ENCODE assay signal across 1 cellular context in genomic region chr22:36028646-36029405, GRCh38.
A peak's percentile ranks its signal among the peaks of the same experiment; 100 is the strongest.
TF ChIP-seq lines count a peak whose summit lies in the region.

Gene RBFOX2, minus strand, starts transcription at chr22:36028824. Its CDS starts 399 bp downstream, at chr22:36028425.

TF ChIP-seq in HEK293, 187 proteins besides CTCF, POLR2A, EP300 and RAD21 (continued from another document):
- TF ChIP-seq ZBTB17 (tag by site-specific recombination; IDR thresholded peaks at IDR 0.05): peak; percentile 62; the same call in 1 of the 2 replicates
- peak; percentile 34; the same call in 1 of the 2 replicates for TF ChIP-seq KLF17 (tag by site-specific recombination; IDR thresholded peaks at IDR 0.05)
- no peak for TF ChIP-seq ZNF596 (tag by site-specific recombination; IDR thresholded peaks at IDR 0.05)
- peak; percentile 20; the same call in 1 of the 2 replicates for TF ChIP-seq ZNF660 (tag by site-specific recombination; IDR thresholded peaks at IDR 0.05)
- no peak for TF ChIP-seq SETDB1 (IDR thresholded peaks at IDR 0.05; ENCODE audit: insufficient read length, low read length)
- peak; percentile 99 for TF ChIP-seq IKZF3 (tag by site-specific recombination; IDR thresholded peaks at IDR 0.05)
- TF ChIP-seq RBAK (tag by site-specific recombination; IDR thresholded peaks at IDR 0.05): no peak
- TF ChIP-seq ZNF654 (tag by site-specific recombination; IDR thresholded peaks at IDR 0.05; ENCODE audit: low read depth): no peak
- no peak for TF ChIP-seq ZNF837 (tag by site-specific recombination; IDR thresholded peaks at IDR 0.05)
- TF ChIP-seq KLF1 (tag by site-specific recombination; IDR thresholded peaks at IDR 0.05): peak; percentile 29; the same call in 1 of the 2 replicates
- TF ChIP-seq ZNF670 (tag by site-specific recombination; IDR thresholded peaks at IDR 0.05; ENCODE audit: low read depth): no peak
- no peak for TF ChIP-seq ZNF404 (tag by site-specific recombination; IDR thresholded peaks at IDR 0.05)
- peak; percentile 67 for TF ChIP-seq GLIS1 (tag by site-specific recombination; IDR thresholded peaks at IDR 0.05)
- no peak for TF ChIP-seq SP7 (tag by site-specific recombination; IDR thresholded peaks at IDR 0.05)
- TF ChIP-seq HOXC10 (CRISPR knock-in tag; IDR thresholded peaks at IDR 0.05): no peak
- no peak for TF ChIP-seq ZNF521 (tag by site-specific recombination; IDR thresholded peaks at IDR 0.05)
- TF ChIP-seq PRDM10 (tag by site-specific recombination; IDR thresholded peaks at IDR 0.05): peak; percentile 88
- no peak for TF ChIP-seq ZNF10 (tag by site-specific recombination; IDR thresholded peaks at IDR 0.05)
- peak; percentile 60 for TF ChIP-seq PBX3 (CRISPR knock-in tag; IDR thresholded peaks at IDR 0.05)
- TF ChIP-seq ZNF18 (tag by site-specific recombination; IDR thresholded peaks at IDR 0.05): no peak
- TF ChIP-seq ZNF585B (tag by site-specific recombination; IDR thresholded peaks at IDR 0.05): no peak
- TF ChIP-seq ZNF626 (tag by site-specific recombination; IDR thresholded peaks at IDR 0.05): no peak
- no peak for TF ChIP-seq ZNF24 (tag by site-specific recombination; IDR thresholded peaks at IDR 0.05)
- peak; percentile 63 for TF ChIP-seq KLF8 (tag by site-specific recombination; IDR thresholded peaks at IDR 0.05)
- no peak for TF ChIP-seq ZNF610 (tag by site-specific recombination; IDR thresholded peaks at IDR 0.05; ENCODE audit: borderline replicate concordance)
- TF ChIP-seq ZNF335 (tag by site-specific recombination; conservative IDR thresholded peaks at IDR 0.05): no peak; the same call in 1 of the 2 replicates
- no peak for TF ChIP-seq YY1 (tag by site-specific recombination; IDR thresholded peaks at IDR 0.05)
- no peak for TF ChIP-seq ZNF394 (tag by site-specific recombination; IDR thresholded peaks at IDR 0.05; ENCODE audit: borderline replicate concordance)
- TF ChIP-seq, protein P1, sequence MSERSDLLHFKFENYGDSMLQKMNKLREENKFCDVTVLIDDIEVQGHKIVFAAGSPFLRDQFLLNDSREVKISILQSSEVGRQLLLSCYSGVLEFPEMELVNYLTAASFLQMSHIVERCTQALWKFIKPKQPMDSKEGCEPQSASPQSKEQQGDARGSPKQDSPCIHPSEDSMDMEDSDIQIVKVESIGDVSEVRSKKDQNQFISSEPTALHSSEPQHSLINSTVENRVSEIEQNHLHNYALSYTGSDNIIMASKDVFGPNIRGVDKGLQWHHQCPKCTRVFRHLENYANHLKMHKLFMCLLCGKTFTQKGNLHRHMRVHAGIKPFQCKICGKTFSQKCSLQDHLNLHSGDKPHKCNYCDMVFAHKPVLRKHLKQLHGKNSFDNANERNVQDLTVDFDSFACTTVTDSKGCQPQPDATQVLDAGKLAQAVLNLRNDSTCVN (tag by site-specific recombination; optimal IDR thresholded peaks at IDR 0.05): peak; percentile 58
- no peak for TF ChIP-seq GLI2 (tag by site-specific recombination; IDR thresholded peaks at IDR 0.05; ENCODE audit: borderline replicate concordance, low read depth)
- no peak for TF ChIP-seq ZNF354C (tag by site-specific recombination; IDR thresholded peaks at IDR 0.05; ENCODE audit: borderline replicate concordance, low read depth)
- TF ChIP-seq ZNF555 (tag by site-specific recombination; conservative IDR thresholded peaks at IDR 0.05): no peak
- no peak for TF ChIP-seq ZSCAN4 (tag by site-specific recombination; IDR thresholded peaks at IDR 0.05)
- TF ChIP-seq BCL11B (tag by site-specific recombination; IDR thresholded peaks at IDR 0.05; ENCODE audit: low read depth): no peak
- peak; percentile 80 for TF ChIP-seq KLF9 (tag by site-specific recombination; IDR thresholded peaks at IDR 0.05; ENCODE audit: low read depth)
- TF ChIP-seq ZIC2 (tag by site-specific recombination; IDR thresholded peaks at IDR 0.05): peak; percentile 84
- TF ChIP-seq ZEB2 (tag by site-specific recombination; IDR thresholded peaks at IDR 0.05): peak; percentile 29; the same call in 1 of the 2 replicates
- TF ChIP-seq, protein P2, sequence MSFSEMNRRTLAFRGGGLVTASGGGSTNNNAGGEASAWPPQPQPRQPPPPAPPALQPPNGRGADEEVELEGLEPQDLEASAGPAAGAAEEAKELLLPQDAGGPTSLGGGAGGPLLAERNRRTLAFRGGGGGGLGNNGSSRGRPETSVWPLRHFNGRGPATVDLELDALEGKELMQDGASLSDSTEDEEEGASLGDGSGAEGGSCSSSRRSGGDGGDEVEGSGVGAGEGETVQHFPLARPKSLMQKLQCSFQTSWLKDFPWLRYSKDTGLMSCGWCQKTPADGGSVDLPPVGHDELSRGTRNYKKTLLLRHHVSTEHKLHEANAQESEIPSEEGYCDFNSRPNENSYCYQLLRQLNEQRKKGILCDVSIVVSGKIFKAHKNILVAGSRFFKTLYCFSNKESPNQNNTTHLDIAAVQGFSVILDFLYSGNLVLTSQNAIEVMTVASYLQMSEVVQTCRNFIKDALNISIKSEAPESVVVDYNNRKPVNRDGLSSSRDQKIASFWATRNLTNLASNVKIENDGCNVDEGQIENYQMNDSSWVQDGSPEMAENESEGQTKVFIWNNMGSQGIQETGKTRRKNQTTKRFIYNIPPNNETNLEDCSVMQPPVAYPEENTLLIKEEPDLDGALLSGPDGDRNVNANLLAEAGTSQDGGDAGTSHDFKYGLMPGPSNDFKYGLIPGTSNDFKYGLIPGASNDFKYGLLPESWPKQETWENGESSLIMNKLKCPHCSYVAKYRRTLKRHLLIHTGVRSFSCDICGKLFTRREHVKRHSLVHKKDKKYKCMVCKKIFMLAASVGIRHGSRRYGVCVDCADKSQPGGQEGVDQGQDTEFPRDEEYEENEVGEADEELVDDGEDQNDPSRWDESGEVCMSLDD (tag by site-specific recombination; IDR thresholded peaks at IDR 0.05): 0 out of 2 replicates have a peak, but pooled peaks have one; percentile 41
- TF ChIP-seq TSHZ1 (tag by site-specific recombination; IDR thresholded peaks at IDR 0.05; ENCODE audit: borderline replicate concordance): no peak
TF ChIP-seq in HEK293: peak in this region for 27.
